In genomic region chr19:45824041-45824471, GRCh38 we compare ENCODE assay signal across 10 cellular contexts. TPM values are rescaled to one million over a fixed set of nuclear protein-coding genes. Genes with fewer than 3 reads are reported as not detected.
DNase-seq lines count a peak whose midpoint lies in the region; ATAC-seq and TF ChIP-seq lines count a peak whose summit lies in the region.
"Had no signal": no experiment of that assay in that cellular context is flagged by ENCODE, and none has a peak within 500 bp of the region (broad histone marks: within the 10 kb centered on the region; RNA-seq: fewer than 3 reads in every experiment).

No MANE protein-coding gene starts in this region.

- no peak for TF ChIP-seq POLR2A in lower leg skin (IDR thresholded peaks at IDR 0.05)

- ATAC-seq in left colon, result peak; percentile 68
- no peak for ATAC-seq in HG03432 (IDR thresholded peaks at IDR 0.05; ENCODE audit: unreplicated experiment)

- H3K4me3 ChIP-seq in lower leg skin (ENCODE audit: low read depth, poor library complexity, severe bottlenecking), result no peak overlapping the region

- TF ChIP-seq CTCF in VCaP (conservative IDR thresholded peaks at IDR 0.05), result no peak
- TF ChIP-seq CTCF in lower leg skin (IDR thresholded peaks at IDR 0.05), result no peak

- WGBS in lower leg skin, 2 donors, result 45% methylated on average over 12 of the region's 12 CpGs

- peak overlapping the region; percentile 63 for H3K27ac ChIP-seq in VCaP
- H3K27ac ChIP-seq: neutrophil had no signal

- peak; percentile 47 for DNase-seq in Ammon's horn (ENCODE audit: low spot score)
- DNase-seq in NCI-H1105 treated with DMSO at 0.1 percent for 48 hours (lab: John Stamatoyannopoulos, UW), result peak; percentile 69
- DNase-seq in left colon, result peak in 1 of 2 donors; percentile 43
- no peak for DNase-seq in lower leg skin (ENCODE audit: low spot score in 2 of 2)
- no peak for DNase-seq in OCI-M2 (lab: John Stamatoyannopoulos, UW; ENCODE audit: unreplicated experiment)
- DNase-seq in SK-N-DZ (ENCODE audit: low spot score), result no peak
- DNase-seq: MV-4-11 had no signal

- intact Hi-C loops in left colon (cut with DNase I, micrococcal nuclease), result no loop called here
- intact Hi-C loops in lower leg skin (cut with DNase I; ENCODE audit: low total_unique reads), result no loop called here

RNA-seq across cellular contexts. Expression of gene RSPH6A, which starts 8.9 kb away (rescaled TPM):
- under 1 TPM; 0.14 to 0.27 TPM for total RNA-seq in left colon
- not detected for total RNA-seq in lower leg skin
- polyA plus RNA-seq in SK-N-DZ (2014; cell fraction: cytosol; rRNA removed), result not detected in 2 replicates
- not detected in 2 replicates for polyA plus RNA-seq in SK-N-DZ (2014; cell fraction: nucleus; rRNA removed)

RNA-seq across cellular contexts. Expression of gene DMWD, which starts 31.4 kb away (rescaled TPM):
- total RNA-seq in left colon (10 to 100 TPM; 29.7 to 38.7 TPM), lower leg skin (10 to 100 TPM; 20.0 to 31.0 (median 28.0) TPM)
- polyA plus RNA-seq in SK-N-DZ (2014; cell fraction: cytosol; rRNA removed), result 23.8 and 30.7 TPM in 2 replicates
- 24.3 and 51.2 TPM in 2 replicates for polyA plus RNA-seq in SK-N-DZ (2014; cell fraction: nucleus; rRNA removed)

RNA-seq across cellular contexts. Expression of gene SYMPK, which starts 38.9 kb away (rescaled TPM):
- total RNA-seq in left colon (10 to 100 TPM; 53.8 to 62.7 TPM), lower leg skin (10 to 100 TPM; 30.3 to 62.8 (median 46.6) TPM)
- polyA plus RNA-seq in SK-N-DZ (2014; cell fraction: cytosol; rRNA removed), result 26.2 and 27.7 TPM in 2 replicates
- polyA plus RNA-seq in SK-N-DZ (2014; cell fraction: nucleus; rRNA removed), result 52.1 and 58.3 TPM in 2 replicates

RNA-seq across cellular contexts. Expression of gene FOXA3, which starts 40.1 kb away (rescaled TPM):
- total RNA-seq in left colon, result 10 to 100 TPM; 31.5 to 53.7 TPM
- under 1 TPM in 1 of 4 donors, not detected in 3; 0.12 TPM for total RNA-seq in lower leg skin
- polyA plus RNA-seq in SK-N-DZ (2014; cell fraction: cytosol; rRNA removed), result 0.38 and 0.67 TPM in 2 replicates
- polyA plus RNA-seq in SK-N-DZ (2014; cell fraction: nucleus; rRNA removed), result not detected in 2 replicates

RNA-seq across cellular contexts. Expression of gene DMPK, which starts 41.8 kb away (rescaled TPM):
- 10 to 100 TPM; 28.4 to 38.2 TPM for total RNA-seq in left colon
- total RNA-seq in lower leg skin, result 10 to 100 TPM in 3 of 4 donors, 1 to 10 TPM in 1; 8.8 to 20.2 (median 13.8) TPM
- 7.0 and 7.9 TPM in 2 replicates for polyA plus RNA-seq in SK-N-DZ (2014; cell fraction: cytosol; rRNA removed)
- polyA plus RNA-seq in SK-N-DZ (2014; cell fraction: nucleus; rRNA removed), result 53.8 and 64.2 TPM in 2 replicates

Comparison
In these comparisons a context has a peak if more than half of its experiments do, and no peak if none do; other contexts are left out.
1. DNase-seq: peak in Ammon's horn (single experiment) and NCI-H1105 treated with DMSO at 0.1 percent for 48 hours (single experiment); none in lower leg skin (0 of 2), OCI-M2 (single experiment) and SK-N-DZ (single experiment).